Comparison of ENCODE assay signal across 20 cellular contexts in genomic region chr6:20188630-20189075, GRCh38. TPM values are rescaled to one million over a fixed set of nuclear protein-coding genes. Genes with fewer than 3 reads are reported as not detected.
DNase-seq lines count a peak whose midpoint lies in the region; FAIRE-seq and TF ChIP-seq lines count a peak whose summit lies in the region.
"Had no signal": no experiment of that assay in that cellular context is flagged by ENCODE, and none has a peak within 500 bp of the region (broad histone marks: within the 10 kb centered on the region; RNA-seq: fewer than 3 reads in every experiment).

No MANE protein-coding gene starts in this region.

- H3K4me2 ChIP-seq in GM23248 (ENCODE audit: unreplicated experiment) (no peak overlapping the region), astrocyte (ENCODE audit: low read length) (no peak overlapping the region), trophoblast cell (ENCODE audit: low read length) (no peak overlapping the region)

- H3K4me3 ChIP-seq in GM23248 (no peak overlapping the region), astrocyte (ENCODE audit: insufficient read depth, low read depth, low read length) (no peak overlapping the region), trophoblast cell (ENCODE audit: low read depth, low read length) (no peak overlapping the region)
- H3K4me3 ChIP-seq: gastrocnemius medialis, SK-N-MC had no signal

- H3K4me3 Mint-ChIP-seq in astrocyte (ENCODE audit: unreplicated experiment), result no peak overlapping the region
- H3K4me3 Mint-ChIP-seq in T-helper 2 cell treated with Interferon-gamma antibody and Interleukin-4, amounts not matched to agents 5 μg/mL and 100 μg/mL, for 36 hours, result no peak overlapping the region
- H3K4me3 Mint-ChIP-seq: activated naive CD8-positive, alpha-beta T cell treated with anti-CD3 and anti-CD28 coated beads, Interleukin-2, amount 10 ng/mL, durations not matched to agents 7 days and 5 days; activated T-cell treated with anti-CD3 and anti-CD28 coated beads, Interleukin-2, amount 50 U/mL, for 4 hours; B cell had no signal

- no peak overlapping the region for H4K8ac ChIP-seq in trophoblast cell (ENCODE audit: low read depth, low read length)

- in situ Hi-C loops in GM23248 (cut with MboI) (no loop called here), KBM-7 (cut with MboI; ENCODE audit: low pct_unique_long_range_greater_than_20kb, low sequenced_read_pairs) (no loop called here)

- H3K27me3 ChIP-seq in GM23248 (replicated peaks; ENCODE audit: insufficient read depth) (no peaks in the 10 kb centered on the region), astrocyte (ENCODE audit: insufficient read depth, low read length) (no peaks in the 10 kb centered on the region), trophoblast cell (ENCODE audit: insufficient read depth, low read length) (no peaks in the 10 kb centered on the region)
- H3K27me3 ChIP-seq: gastrocnemius medialis had no signal

- H3K27ac ChIP-seq in GM23248, result no peak overlapping the region
- no peak overlapping the region for H3K27ac ChIP-seq in astrocyte (ENCODE audit: low read depth, low read length)
- peak overlapping the region; percentile 74 for H3K27ac ChIP-seq in trophoblast cell (ENCODE audit: low read depth, low read length)
- H3K27ac ChIP-seq: gastrocnemius medialis, SK-N-MC had no signal

- H3K4me1 ChIP-seq in GM23248 (ENCODE audit: insufficient read depth), result peaks cover 32% of the 10 kb centered on the region
- H3K4me1 ChIP-seq in astrocyte (ENCODE audit: insufficient read depth, low read length), result no peaks in the 10 kb centered on the region
- peaks cover 7 to 13% of the 10 kb centered on the region in 2 experiments for H3K4me1 ChIP-seq in trophoblast cell (ENCODE audit: control insufficient read depth in 1 of 2, insufficient read depth in 2 of 2, low read length in 2 of 2)
- H3K4me1 ChIP-seq: gastrocnemius medialis had no signal

- peaks cover 5% of the 10 kb centered on the region for H3K9me3 Mint-ChIP-seq in astrocyte (ENCODE audit: unreplicated experiment)
- peaks cover 27% of the 10 kb centered on the region for H3K9me3 Mint-ChIP-seq in T-helper 2 cell treated with Interferon-gamma antibody and Interleukin-4, amounts not matched to agents 5 μg/mL and 100 μg/mL, for 36 hours
- H3K9me3 Mint-ChIP-seq: activated naive CD8-positive, alpha-beta T cell treated with anti-CD3 and anti-CD28 coated beads, Interleukin-2, amount 10 ng/mL, durations not matched to agents 7 days and 5 days; activated T-cell treated with anti-CD3 and anti-CD28 coated beads, Interleukin-2, amount 50 U/mL, for 4 hours had no signal

- no peaks in the 10 kb centered on the region for H3K27me3 Mint-ChIP-seq in astrocyte (ENCODE audit: low read depth, unreplicated experiment)
- no peaks in the 10 kb centered on the region for H3K27me3 Mint-ChIP-seq in T-helper 2 cell treated with Interferon-gamma antibody and Interleukin-4, amounts not matched to agents 5 μg/mL and 100 μg/mL, for 36 hours (ENCODE audit: low read depth)
- H3K27me3 Mint-ChIP-seq: B cell had no signal

- no peak overlapping the region for H3K4ac ChIP-seq in trophoblast cell (ENCODE audit: low read depth, low read length)

- no peak overlapping the region for H2BK12ac ChIP-seq in trophoblast cell (ENCODE audit: low read length)

- H3K23ac ChIP-seq in trophoblast cell (ENCODE audit: low read length), result no peak overlapping the region

- H3K79me2 ChIP-seq in GM23248 (ENCODE audit: insufficient read depth) (no peaks in the 10 kb centered on the region), astrocyte (ENCODE audit: insufficient read depth, low read length) (no peaks in the 10 kb centered on the region), trophoblast cell (ENCODE audit: control insufficient read depth, insufficient read depth, low read length, poor library complexity) (no peaks in the 10 kb centered on the region)

- peaks cover 22% of the 10 kb centered on the region for H3F3A ChIP-seq in GM23248 (ENCODE audit: insufficient read depth)

- H3K9me2 ChIP-seq in GM23248 (ENCODE audit: insufficient read depth), result no peaks in the 10 kb centered on the region

- no peak for FAIRE-seq in astrocyte (lab: Jason Lieb, UNC)
- FAIRE-seq: TTC549 had no signal

- H3K36me3 ChIP-seq in GM23248 (ENCODE audit: low read depth) (no peaks in the 10 kb centered on the region), astrocyte (ENCODE audit: insufficient read depth, low read length) (no peaks in the 10 kb centered on the region), trophoblast cell (ENCODE audit: control insufficient read depth in 1 of 2, insufficient read depth in 2 of 2, low read length in 2 of 2) (no peaks in the 10 kb centered on the region)
- H3K36me3 ChIP-seq: gastrocnemius medialis had no signal

- H4K91ac ChIP-seq in trophoblast cell (ENCODE audit: low read depth, low read length), result peak overlapping the region; percentile 49

- H4K12ac ChIP-seq in trophoblast cell (ENCODE audit: low read depth, low read length), result no peak overlapping the region

- no peak overlapping the region for H3K14ac ChIP-seq in trophoblast cell (ENCODE audit: low read length)

- H2AFZ ChIP-seq in GM23248 (no peak overlapping the region), astrocyte (ENCODE audit: low read depth, low read length) (no peak overlapping the region), trophoblast cell (ENCODE audit: insufficient read depth, low read length, poor library complexity) (no peak overlapping the region)

- H3K9ac ChIP-seq in GM23248 (no peak overlapping the region), astrocyte (ENCODE audit: low read length) (no peak overlapping the region), trophoblast cell (ENCODE audit: low read length) (no peak overlapping the region)

- TF ChIP-seq CTCF in astrocyte (IDR thresholded peaks at IDR 0.05; ENCODE audit: insufficient read depth, low read depth, low read length), result no peak

- peak overlapping the region; percentile 21 for H2BK120ac ChIP-seq in trophoblast cell (ENCODE audit: insufficient read depth, low read length, poor library complexity)

- DNase-seq in GM23248 (peak; percentile 19), KBM-7 (peak; percentile 61), astrocyte (ENCODE audit: low read depth) (peak; percentile 16), trophoblast cell (peak in 1 of 2 donors; percentile 54), GOT3 (lab: John Stamatoyannopoulos, UW) (no peak), middle frontal gyrus (ENCODE audit: extremely low spot score, low spot score) (no peak)
- DNase-seq in T-helper 2 cell treated with Interferon-gamma antibody and Interleukin-4, amounts not matched to agents 5 μg/mL and 100 μg/mL, for 36 hours (ENCODE audit: low spot score), result no peak
- DNase-seq: activated CD4-positive, alpha-beta T cell treated with anti-CD3 and anti-CD28 coated beads, Interleukin-2, amount 50 U/mL, for 4 hours; activated naive CD8-positive, alpha-beta T cell treated with anti-CD3 and anti-CD28 coated beads, Interleukin-2, amount 10 ng/mL, durations not matched to agents 7 days and 5 days; activated T-cell treated with anti-CD3 and anti-CD28 coated beads, Interleukin-2, amount 50 U/mL, for 4 hours; Caco-2; caudate nucleus; gastrocnemius medialis; HCEC 1CT; NCI-H1436 treated with DMSO at 0.1 percent for 48 hours; nucleus accumbens; stimulated activated CD4-positive, alpha-beta T cell treated with anti-CD3 and anti-CD28 coated beads, Interleukin-1b, Interleukin-23, amount 100 ng/mL, for 48 hours had no signal

- no peak overlapping the region for H3K18ac ChIP-seq in trophoblast cell (ENCODE audit: low read length)

- peaks cover 2% of the 10 kb centered on the region for H3K36me3 Mint-ChIP-seq in astrocyte (ENCODE audit: low read depth, unreplicated experiment)
- peaks cover 65% of the 10 kb centered on the region for H3K36me3 Mint-ChIP-seq in T-helper 2 cell treated with Interferon-gamma antibody and Interleukin-4, amounts not matched to agents 5 μg/mL and 100 μg/mL, for 36 hours (ENCODE audit: low read depth)

- peak overlapping the region; percentile 45 for H2BK5ac ChIP-seq in trophoblast cell (ENCODE audit: low read depth, low read length, poor library complexity)

- H3K9me3 ChIP-seq in GM23248 (ENCODE audit: low read depth) (no peaks in the 10 kb centered on the region), astrocyte (ENCODE audit: insufficient read depth, low read depth, low read length) (no peaks in the 10 kb centered on the region), trophoblast cell (ENCODE audit: insufficient read depth, low read depth, low read length) (peaks cover 4% of the 10 kb centered on the region)
- H3K9me3 ChIP-seq: Caco-2, gastrocnemius medialis had no signal

- H4K20me1 ChIP-seq in GM23248 (ENCODE audit: insufficient read depth) (no peaks in the 10 kb centered on the region), astrocyte (ENCODE audit: insufficient read depth, low read length) (no peaks in the 10 kb centered on the region)

- peak overlapping the region; percentile 44 for H3K27ac Mint-ChIP-seq in astrocyte (ENCODE audit: unreplicated experiment)
- H3K27ac Mint-ChIP-seq in T-helper 2 cell treated with Interferon-gamma antibody and Interleukin-4, amounts not matched to agents 5 μg/mL and 100 μg/mL, for 36 hours, result no peak overlapping the region
- H3K27ac Mint-ChIP-seq: activated naive CD8-positive, alpha-beta T cell treated with anti-CD3 and anti-CD28 coated beads, Interleukin-2, amount 10 ng/mL, durations not matched to agents 7 days and 5 days; B cell had no signal

- H3K79me1 ChIP-seq in trophoblast cell (ENCODE audit: low read length), result peaks cover 5% of the 10 kb centered on the region

- peaks cover 23% of the 10 kb centered on the region for H3K4me1 Mint-ChIP-seq in astrocyte (ENCODE audit: low read depth, unreplicated experiment)
- peaks cover 52% of the 10 kb centered on the region for H3K4me1 Mint-ChIP-seq in T-helper 2 cell treated with Interferon-gamma antibody and Interleukin-4, amounts not matched to agents 5 μg/mL and 100 μg/mL, for 36 hours (ENCODE audit: low read depth)
- H3K4me1 Mint-ChIP-seq: B cell had no signal

- no peak overlapping the region for H2AK5ac ChIP-seq in trophoblast cell (ENCODE audit: low read length)

RNA-seq across cellular contexts. Expression of gene MBOAT1, which starts 23.6 kb away (rescaled TPM):
- 4.0 and 7.0 TPM in 2 replicates for total RNA-seq in GM23248 (2014; rRNA removed; shearing (Covaris generic))
- polyA plus RNA-seq in GM23248 (2016; fragmentation: Nextera tagmentation; extraction: Ambion mirVana), result 1.7 and 1.8 TPM in 2 replicates
- 4.8 and 6.4 TPM in 2 replicates for total RNA-seq in astrocyte
- 4.5 and 4.7 TPM in 2 replicates for polyA plus RNA-seq in trophoblast cell (2013)

Comparison
In these comparisons a context has a peak if more than half of its experiments do, and no peak if none do; other contexts are left out.
1. DNase-seq: peak in GM23248 (single experiment), KBM-7 (single experiment) and astrocyte (single experiment); none in GOT3 (single experiment), middle frontal gyrus (single experiment) and T-helper 2 cell treated with Interferon-gamma antibody and Interleukin-4, amounts not matched to agents 5 μg/mL and 100 μg/mL, for 36 hours (single experiment).